Comparison of ENCODE assay signal across 20 cellular contexts in the genomic region with DNA sequence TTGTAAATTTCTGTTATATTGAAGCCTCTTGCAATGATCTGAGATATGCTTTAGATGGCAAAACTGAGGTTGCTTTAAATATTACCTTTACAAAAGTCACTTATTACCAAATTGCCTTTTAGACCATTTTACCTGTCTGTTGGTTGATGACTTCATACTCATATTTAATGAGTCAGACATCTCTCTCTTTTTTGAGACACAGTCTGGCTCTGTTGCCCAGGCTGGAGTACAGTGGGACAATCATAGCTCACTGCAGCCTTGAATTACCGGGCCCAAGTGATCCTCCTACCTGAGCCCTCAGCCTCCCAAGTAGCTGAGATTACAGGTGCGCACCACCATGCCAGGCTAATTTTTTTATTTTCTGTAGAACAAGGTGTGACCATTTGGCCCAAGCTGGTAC.
"Had no signal": no experiment of that assay in that cellular context is flagged by ENCODE, and none has a peak within 500 bp of the region (broad histone marks: within the 10 kb centered on the region; RNA-seq: fewer than 3 reads in every experiment).

No MANE protein-coding gene starts in this region.

- H3K27ac ChIP-seq: HL-60 had no signal

- FAIRE-seq: HTR-8/SVneo, RCC 7860 had no signal

- H3K4me3 Mint-ChIP-seq: IgD-negative memory B cell had no signal

- H3K4me2 ChIP-seq: SK-N-SH had no signal

- H3K9me3 Mint-ChIP-seq: IgD-negative memory B cell had no signal

- H3K9ac ChIP-seq: SK-N-SH had no signal

- H3K9me3 ChIP-seq: SK-N-SH had no signal

- H3K27me3 Mint-ChIP-seq: IgD-negative memory B cell had no signal

- DNase-seq: KBM-7, MV-4-11, NCI-H1048, NCI-H1105, NCI-H1417, NCI-H1436 treated with DMSO at 0.1 percent for 48 hours, NCI-H1694, NCI-H187 treated with DMSO at 0.1 percent for 48 hours, NCI-H2029 treated with DMSO at 0.1 percent for 48 hours, NCI-H2227 treated with DMSO at 0.1 percent for 48 hours, NCI-H524, NCI-H526 treated with DMSO at 0.1 percent for 48 hours, NCI-H774, RPMI8226, SHP77, SK-N-SH had no signal
